18 cellular contexts compared by ENCODE assay signal in genomic region chr20:2659547-2659946, GRCh38. TPM values are rescaled to one million over a fixed set of nuclear protein-coding genes. Genes with fewer than 3 reads are reported as not detected.
DNase-seq lines count a peak whose midpoint lies in the region; ATAC-seq and TF ChIP-seq lines count a peak whose summit lies in the region.
"Had no signal": no experiment of that assay in that cellular context is flagged by ENCODE, and none has a peak within 500 bp of the region (broad histone marks: within the 10 kb centered on the region; RNA-seq: fewer than 3 reads in every experiment).

No MANE protein-coding gene starts in this region.

- H3K4me2 ChIP-seq in GM23338 (no peak overlapping the region), neural progenitor cell (no peak overlapping the region)

- H3K4me3 Mint-ChIP-seq in GM23338 (no peak overlapping the region), neural progenitor cell (peak overlapping the region; percentile 8)
- no peak overlapping the region for H3K4me3 Mint-ChIP-seq in activated naive CD8-positive, alpha-beta T cell treated with anti-CD3 and anti-CD28 coated beads, Interleukin-2, amount 50 U/mL, for 24 hours

- no peaks in the 10 kb centered on the region for H3K27me3 ChIP-seq in GM23338 (ENCODE audit: insufficient read depth)
- no peaks in the 10 kb centered on the region for H3K27me3 ChIP-seq in neural progenitor cell
- H3K27me3 ChIP-seq: SJCRH30 had no signal

- H3K9me3 ChIP-seq in neural progenitor cell (ENCODE audit: low read depth) = no peaks in the 10 kb centered on the region
- H3K9me3 ChIP-seq: SJCRH30 had no signal

- H3F3A ChIP-seq in GM23338 (replicated peaks; ENCODE audit: low read depth) (peaks cover 59% of the 10 kb centered on the region), neural progenitor cell (ENCODE audit: low read depth) (peaks cover 56% of the 10 kb centered on the region)

- TF ChIP-seq CTCF in GM23338 (conservative IDR thresholded peaks at IDR 0.05; ENCODE audit: low read depth in 2 of 2) = no peak
- TF ChIP-seq CTCF in neural progenitor cell (IDR thresholded peaks at IDR 0.05) = no peak
- no peak for TF ChIP-seq CTCF in coronary artery (IDR thresholded peaks at IDR 0.05)

- no peak for ATAC-seq in activated naive CD4-positive, alpha-beta T cell treated with anti-CD3 and anti-CD28 coated beads, Interleukin-2, amount 50 U/mL, for 72 hours
- peak; percentile 1; the same call in 1 of the 3 replicates for ATAC-seq in GM23338
- no peak for ATAC-seq in activated naive CD8-positive, alpha-beta T cell treated with anti-CD3 and anti-CD28 coated beads, Interleukin-2, amount 50 U/mL, for 24 hours
- no peak for ATAC-seq in HG02678 (IDR thresholded peaks at IDR 0.05; ENCODE audit: unreplicated experiment)

- DNase-seq in activated naive CD4-positive, alpha-beta T cell treated with anti-CD3 and anti-CD28 coated beads, Interleukin-2, amount 50 U/mL, for 72 hours (ENCODE audit: low spot score in 2 of 2) = no peak
- no peak for DNase-seq in activated naive CD4-positive, alpha-beta T cell (lab: John Stamatoyannopoulos, UW)
- DNase-seq in GM23338 (ENCODE audit: low spot score) (no peak), neural progenitor cell (ENCODE audit: low spot score) (no peak), NCI-H446 (lab: John Stamatoyannopoulos, UW) (no peak), coronary artery (ENCODE audit: low spot score) (no peak)
- DNase-seq in activated naive CD8-positive, alpha-beta T cell treated with anti-CD3 and anti-CD28 coated beads, Interleukin-2, amount 50 U/mL, for 24 hours = no peak
- DNase-seq: Calu3, DMS79, NCI-H1436, NCI-H2029, NCI-H2171, NCI-H748 treated with DMSO at 0.1 percent for 48 hours, OCI-M1, RPMI8226 had no signal

- peak overlapping the region; percentile 46 to 97 for H3K27ac Mint-ChIP-seq in activated naive CD4-positive, alpha-beta T cell treated with anti-CD3 and anti-CD28 coated beads, Interleukin-2, amount 50 U/mL, for 72 hours
- H3K27ac Mint-ChIP-seq in GM23338 (no peak overlapping the region), neural progenitor cell (no peak overlapping the region)
- peak overlapping the region; percentile 65 for H3K27ac Mint-ChIP-seq in activated naive CD8-positive, alpha-beta T cell treated with anti-CD3 and anti-CD28 coated beads, Interleukin-2, amount 50 U/mL, for 24 hours

- peaks cover 1% of the 10 kb centered on the region; the same call in 1 of the 2 replicates for H3K4me1 ChIP-seq in GM23338 (ENCODE audit: insufficient read depth)
- peaks cover 5% of the 10 kb centered on the region for H3K4me1 ChIP-seq in neural progenitor cell

- no peaks in the 10 kb centered on the region for H3K9me3 Mint-ChIP-seq in activated naive CD4-positive, alpha-beta T cell treated with anti-CD3 and anti-CD28 coated beads, Interleukin-2, amount 50 U/mL, for 72 hours
- H3K9me3 Mint-ChIP-seq in GM23338 (peaks cover 4% of the 10 kb centered on the region), neural progenitor cell (no peaks in the 10 kb centered on the region)
- H3K9me3 Mint-ChIP-seq in activated naive CD8-positive, alpha-beta T cell treated with anti-CD3 and anti-CD28 coated beads, Interleukin-2, amount 50 U/mL, for 24 hours = no peaks in the 10 kb centered on the region

- no peak overlapping the region for H2AFZ ChIP-seq in GM23338
- no peak overlapping the region for H2AFZ ChIP-seq in neural progenitor cell (replicated peaks)

- H3K27me3 Mint-ChIP-seq in GM23338 (ENCODE audit: insufficient read depth, low read depth, poor library complexity) = peaks cover 27% of the 10 kb centered on the region
- no peaks in the 10 kb centered on the region for H3K27me3 Mint-ChIP-seq in activated naive CD8-positive, alpha-beta T cell treated with anti-CD3 and anti-CD28 coated beads, Interleukin-2, amount 50 U/mL, for 24 hours
- H3K27me3 Mint-ChIP-seq in neural progenitor cell (ENCODE audit: insufficient read depth, low read depth) = peaks cover 5% of the 10 kb centered on the region

- peaks cover 42 to 45% of the 10 kb centered on the region in 2 donors for H3K36me3 Mint-ChIP-seq in activated naive CD4-positive, alpha-beta T cell treated with anti-CD3 and anti-CD28 coated beads, Interleukin-2, amount 50 U/mL, for 72 hours
- H3K36me3 Mint-ChIP-seq in GM23338 (ENCODE audit: low read depth) (peaks cover 90% of the 10 kb centered on the region), neural progenitor cell (peaks cover 49% of the 10 kb centered on the region)
- H3K36me3 Mint-ChIP-seq in activated naive CD8-positive, alpha-beta T cell treated with anti-CD3 and anti-CD28 coated beads, Interleukin-2, amount 50 U/mL, for 24 hours (ENCODE audit: low read depth) = peaks cover 65% of the 10 kb centered on the region

- H4K20me1 ChIP-seq in GM23338 (replicated peaks; ENCODE audit: insufficient read depth) = peaks cover 46% of the 10 kb centered on the region
- peaks cover 43% of the 10 kb centered on the region for H4K20me1 ChIP-seq in neural progenitor cell (ENCODE audit: low read depth)

- H3K9me2 ChIP-seq in GM23338 (ENCODE audit: insufficient read depth) = no peaks in the 10 kb centered on the region

- peaks cover 46% of the 10 kb centered on the region for H3K36me3 ChIP-seq in GM23338 (ENCODE audit: insufficient read depth)
- H3K36me3 ChIP-seq in neural progenitor cell = no peaks in the 10 kb centered on the region

- H3K4me3 ChIP-seq in GM23338 = no peak overlapping the region
- H3K4me3 ChIP-seq in neural progenitor cell = no peak overlapping the region
- no peak overlapping the region for H3K4me3 ChIP-seq in coronary artery
- H3K4me3 ChIP-seq: SJCRH30 had no signal

- no peak overlapping the region for H3K9ac ChIP-seq in neural progenitor cell

- peaks cover 17% of the 10 kb centered on the region for H3K4me1 Mint-ChIP-seq in GM23338
- peaks cover 40% of the 10 kb centered on the region for H3K4me1 Mint-ChIP-seq in activated naive CD8-positive, alpha-beta T cell treated with anti-CD3 and anti-CD28 coated beads, Interleukin-2, amount 50 U/mL, for 24 hours
- H3K4me1 Mint-ChIP-seq in neural progenitor cell = peaks cover 16% of the 10 kb centered on the region

- no peak overlapping the region for H3K27ac ChIP-seq in GM23338 (ENCODE audit: low read depth)
- no peak overlapping the region for H3K27ac ChIP-seq in neural progenitor cell
- no peak overlapping the region for H3K27ac ChIP-seq in coronary artery
- H3K27ac ChIP-seq: HL-60, SJCRH30 had no signal

- H3K79me2 ChIP-seq in GM23338 (replicated peaks; ENCODE audit: insufficient read depth) (peaks cover 39% of the 10 kb centered on the region), neural progenitor cell (ENCODE audit: low read depth) (peaks cover 32% of the 10 kb centered on the region)

RNA-seq across cellular contexts. Expression of gene IDH3B, which starts 4.5 kb away (rescaled TPM):
- 100 to 1,000 TPM; 129 to 150 TPM for total RNA-seq in activated naive CD4-positive, alpha-beta T cell treated with anti-CD3 and anti-CD28 coated beads, Interleukin-2, amount 50 U/mL, for 72 hours
- total RNA-seq in GM23338 (2014; rRNA removed; shearing (Covaris generic)) = 126 and 141 TPM in 2 replicates
- polyA plus RNA-seq in GM23338 (2016; fragmentation: Nextera tagmentation; extraction: Ambion mirVana) = 77.7 and 87.1 TPM in 2 replicates
- total RNA-seq in neural progenitor cell (ENCODE audit: low replicate concordance) = 94.3 and 111 TPM in 2 replicates

RNA-seq across cellular contexts. Expression of gene NOP56, which starts 7.1 kb away (rescaled TPM):
- total RNA-seq in activated naive CD4-positive, alpha-beta T cell treated with anti-CD3 and anti-CD28 coated beads, Interleukin-2, amount 50 U/mL, for 72 hours = 100 to 1,000 TPM; 324 to 443 TPM
- total RNA-seq in GM23338 (2014; rRNA removed; shearing (Covaris generic)) = 429 and 447 TPM in 2 replicates
- 569 and 576 TPM in 2 replicates for polyA plus RNA-seq in GM23338 (2016; fragmentation: Nextera tagmentation; extraction: Ambion mirVana)
- 246 and 288 TPM in 2 replicates for total RNA-seq in neural progenitor cell (ENCODE audit: low replicate concordance)

RNA-seq across cellular contexts. Expression of gene EBF4, which starts 33.0 kb away (rescaled TPM):
- 1 to 10 TPM; 4.0 to 8.3 TPM for total RNA-seq in activated naive CD4-positive, alpha-beta T cell treated with anti-CD3 and anti-CD28 coated beads, Interleukin-2, amount 50 U/mL, for 72 hours
- total RNA-seq in GM23338 (2014; rRNA removed; shearing (Covaris generic)) = 0.50 and 0.66 TPM in 2 replicates
- 1.4 and 1.6 TPM in 2 replicates for polyA plus RNA-seq in GM23338 (2016; fragmentation: Nextera tagmentation; extraction: Ambion mirVana)
- total RNA-seq in neural progenitor cell (ENCODE audit: low replicate concordance) = 1.9 and 2.5 TPM in 2 replicates

Comparison
In these comparisons a context has a peak if more than half of its experiments do, and no peak if none do; other contexts are left out.
1. H3K27ac Mint-ChIP-seq: peak in activated naive CD4-positive, alpha-beta T cell treated with anti-CD3 and anti-CD28 coated beads, Interleukin-2, amount 50 U/mL, for 72 hours (2 of 2) and activated naive CD8-positive, alpha-beta T cell treated with anti-CD3 and anti-CD28 coated beads, Interleukin-2, amount 50 U/mL, for 24 hours (single experiment); none in GM23338 (single experiment) and neural progenitor cell (single experiment).